18 cellular contexts compared by ENCODE assay signal in genomic region chr1:57966751-57967406, GRCh38.
DNase-seq lines count a peak whose midpoint lies in the region; ATAC-seq, FAIRE-seq and TF ChIP-seq lines count a peak whose summit lies in the region.
"Had no signal": no experiment of that assay in that cellular context is flagged by ENCODE, and none has a peak within 500 bp of the region (broad histone marks: within the 10 kb centered on the region; RNA-seq: fewer than 3 reads in every experiment).

No MANE protein-coding gene starts in this region.

- CTCF ChIA-PET in WTC11 (lab: Charles Lee) = interaction anchor here (0.8 to 3.0 kb wide), 6 partner anchors 21 to 197 kb away, joined by 3 to 12 read pairs (median 4); no protein-coding TSS in a partner anchor

- peak; percentile 7 for DNase-seq in AG08395 (ENCODE audit: low spot score)
- peak; percentile 25 for DNase-seq in HPDE6-E6E7 (ENCODE audit: extremely low spot score)
- peak; percentile 73 for DNase-seq in WTC11 (ENCODE audit: low spot score)
- DNase-seq in iPS-NIHi11 (ENCODE audit: low spot score) = peak; percentile 78
- no peak for DNase-seq in NCI-H2029 (lab: John Stamatoyannopoulos, UW)
- DNase-seq in glomerular visceral epithelial cell (ENCODE audit: extremely low spot score) = no peak
- no peak for DNase-seq in GM12891 (ENCODE audit: insufficient read length, low spot score)
- DNase-seq: activated naive CD4-positive, alpha-beta T cell treated with anti-CD3 and anti-CD28 coated beads, Interleukin-2, amount 50 U/mL, for 16 hours; kidney; naive thymus-derived CD8-positive, alpha-beta T cell; NCI-H1092; NCI-H446; right cardiac atrium; stimulated activated naive CD8-positive, alpha-beta T cell treated with anti-CD3 and anti-CD28 coated beads, Interleukin-15, Interleukin-2, amounts not matched to agents 100 U/mL and 50 U/mL, for 24 hours had no signal

- no peak overlapping the region for H3K27ac Mint-ChIP-seq in WTC11
- H3K27ac Mint-ChIP-seq: naive thymus-derived CD8-positive, alpha-beta T cell had no signal

- peaks cover 31% of the 10 kb centered on the region for H3K4me1 Mint-ChIP-seq in WTC11
- H3K4me1 Mint-ChIP-seq: naive thymus-derived CD8-positive, alpha-beta T cell had no signal

- ATAC-seq in WTC11 (peak; percentile 99), HG03432 (IDR thresholded peaks at IDR 0.05; ENCODE audit: unreplicated experiment) (no peak)
- ATAC-seq: naive thymus-derived CD8-positive, alpha-beta T cell; right cardiac atrium; stimulated activated naive CD8-positive, alpha-beta T cell treated with anti-CD3 and anti-CD28 coated beads, Interleukin-15, Interleukin-2, amounts not matched to agents 100 U/mL and 50 U/mL, for 24 hours had no signal

- no peaks in the 10 kb centered on the region for H3K27me3 Mint-ChIP-seq in WTC11 (ENCODE audit: low read depth)

- no peak for TF ChIP-seq CTCF in WTC11 (IDR thresholded peaks at IDR 0.05)

- no peak for TF ChIP-seq POLR2A in GM12891 (IDR thresholded peaks at IDR 0.05; ENCODE audit: low read depth, low read length)

- no peak overlapping the region for H3K4me3 Mint-ChIP-seq in WTC11
- H3K4me3 Mint-ChIP-seq: naive thymus-derived CD8-positive, alpha-beta T cell had no signal

- no peaks in the 10 kb centered on the region for H3K9me3 Mint-ChIP-seq in WTC11

- H3K36me3 Mint-ChIP-seq in WTC11 = no peaks in the 10 kb centered on the region
- H3K36me3 Mint-ChIP-seq: naive thymus-derived CD8-positive, alpha-beta T cell had no signal

- POLR2A ChIA-PET in WTC11 (lab: Charles Lee) = no interaction called here

- no peak for FAIRE-seq in GM12891 (lab: Jason Lieb, UNC)
- FAIRE-seq: colon, GM12892, kidney, TTC549 had no signal

TF ChIP-seq in WTC11, 78 proteins besides CTCF, POLR2A, EP300 and RAD21 (continues in another document):
- TF ChIP-seq ZNF425 (CRISPR knock-in tag; conservative IDR thresholded peaks at IDR 0.05) = no peak
- 0 out of 2 replicates have a peak, but pooled peaks have one; percentile 44 for TF ChIP-seq NR2C2 (CRISPR knock-in tag; IDR thresholded peaks at IDR 0.05)
- TF ChIP-seq CREB1 (CRISPR knock-in tag; IDR thresholded peaks at IDR 0.05) = peak; percentile 67
- TF ChIP-seq ZBTB21 (CRISPR knock-in tag; IDR thresholded peaks at IDR 0.05; ENCODE audit: borderline replicate concordance) = peak; percentile 46; the same call in 1 of the 2 replicates
- TF ChIP-seq USF2 (CRISPR knock-in tag; IDR thresholded peaks at IDR 0.05) = no peak
- TF ChIP-seq E2F1 (CRISPR knock-in tag; IDR thresholded peaks at IDR 0.05) = 0 out of 2 replicates have a peak, but pooled peaks have one; percentile 63
- TF ChIP-seq TEAD4 (CRISPR knock-in tag; IDR thresholded peaks at IDR 0.05) = peak; percentile 87
- peak; percentile 87 for TF ChIP-seq SMAD3 (CRISPR knock-in tag; IDR thresholded peaks at IDR 0.05; ENCODE audit: borderline replicate concordance)
- peak; percentile 65; the same call in 1 of the 2 replicates for TF ChIP-seq IRF1 (CRISPR knock-in tag; IDR thresholded peaks at IDR 0.05)

TF ChIP-seq in GM12891, 5 proteins besides CTCF, POLR2A, EP300 and RAD21:
- TF ChIP-seq PAX5 (IDR thresholded peaks at IDR 0.05; ENCODE audit: insufficient read depth, low read length, severe bottlenecking) (no peak), POLR2AphosphoS5 (IDR thresholded peaks at IDR 0.05; ENCODE audit: low read depth, low read length) (no peak), TAF1 (IDR thresholded peaks at IDR 0.05; ENCODE audit: low read depth, low read length) (no peak), SPI1 (IDR thresholded peaks at IDR 0.05; ENCODE audit: low read depth, low read length) (no peak), POU2F2 (IDR thresholded peaks at IDR 0.05; ENCODE audit: low read depth, low read length) (no peak)

Comparison
In these comparisons a context has a peak if more than half of its experiments do, and no peak if none do; other contexts are left out.
1. DNase-seq: peak in AG08395 (single experiment), HPDE6-E6E7 (single experiment), WTC11 (single experiment) and iPS-NIHi11 (single experiment); none in NCI-H2029 (single experiment), glomerular visceral epithelial cell (single experiment) and GM12891 (single experiment).